ENCODE assay signal across 8 cellular contexts in genomic region chr20:17568972-17569471, GRCh38. TPM values are rescaled to one million over a fixed set of nuclear protein-coding genes. Genes with fewer than 3 reads are reported as not detected.
A peak's percentile ranks its signal among the peaks of the same experiment; 100 is the strongest.
DNase-seq lines count a peak whose midpoint lies in the region; ATAC-seq, FAIRE-seq and TF ChIP-seq lines count a peak whose summit lies in the region.

No MANE protein-coding gene starts in this region.

- H3K4me2 ChIP-seq in DOHH2 (ENCODE audit: low read length): peak overlapping the region; percentile 59
- H3K4me2 ChIP-seq in endothelial cell of umbilical vein (ENCODE audit: insufficient read depth, low read length): peak overlapping the region; percentile 79

- peak overlapping the region; percentile 43 for H3K4me3 ChIP-seq in DOHH2 (ENCODE audit: low read length)
- peak overlapping the region in 2 of 3 experiments; percentile 56 to 84 for H3K4me3 ChIP-seq in endothelial cell of umbilical vein (replicated peaks in 1 of 3; ENCODE audit: insufficient read depth in 1 of 3, low read depth in 1 of 3, low read length in 3 of 3)
- H3K4me3 ChIP-seq in lung: peak overlapping the region; percentile 24

- peaks cover 14% of the 10 kb centered on the region for H3K27me3 Mint-ChIP-seq in stimulated activated naive CD8-positive, alpha-beta T cell treated with anti-CD3 and anti-CD28 coated beads, Interleukin-15, Interleukin-2, amounts not matched to agents 100 ng/mL and 50 ng/mL, for 24 hours

- H4K20me1 ChIP-seq in DOHH2 (ENCODE audit: control insufficient read depth, insufficient read depth, low read depth, low read length) (no peaks in the 10 kb centered on the region), endothelial cell of umbilical vein (replicated peaks; ENCODE audit: control insufficient read depth, extremely low read depth, insufficient read depth, low read length) (no peaks in the 10 kb centered on the region)

- FAIRE-seq in endothelial cell of umbilical vein (lab: Jason Lieb, UNC): peak; percentile 93

- H3K27ac Mint-ChIP-seq in stimulated activated naive CD8-positive, alpha-beta T cell treated with anti-CD3 and anti-CD28 coated beads, Interleukin-15, Interleukin-2, amounts not matched to agents 100 ng/mL and 50 ng/mL, for 24 hours: no peak overlapping the region

- dilution Hi-C loops in endothelial cell of umbilical vein (cut with MboI; ENCODE audit: extremely low pct_ligation_motif_present, low sequenced_read_pairs): no loop called here

- no peaks in the 10 kb centered on the region for H3K9me3 Mint-ChIP-seq in stimulated activated naive CD8-positive, alpha-beta T cell treated with anti-CD3 and anti-CD28 coated beads, Interleukin-15, Interleukin-2, amounts not matched to agents 100 ng/mL and 50 ng/mL, for 24 hours

- H3K9me2 ChIP-seq in DOHH2 (replicated peaks; ENCODE audit: control insufficient read depth, low read length): no peaks in the 10 kb centered on the region

- H3K4me1 ChIP-seq in DOHH2 (ENCODE audit: control insufficient read depth, low read length): peaks cover 27% of the 10 kb centered on the region
- H3K4me1 ChIP-seq in endothelial cell of umbilical vein (ENCODE audit: control insufficient read depth, extremely low read depth, insufficient read depth, low read length): peaks cover 23% of the 10 kb centered on the region
- peaks cover 5 to 15% of the 10 kb centered on the region in 2 donors for H3K4me1 ChIP-seq in lung (ENCODE audit: control insufficient read depth in 2 of 2, insufficient read depth in 2 of 2, low read length in 2 of 2)

- POLR2A ChIA-PET in endothelial cell of umbilical vein (lab: Charles Lee): interaction anchor here (1.7 to 2.0 kb wide), 2 partner anchors 10 to 11 kb away, joined by 5 to 22 read pairs; no protein-coding TSS in a partner anchor

- peaks cover 5% of the 10 kb centered on the region; the same call in 1 of the 2 replicates for H3F3A ChIP-seq in DOHH2 (ENCODE audit: control insufficient read depth, insufficient read depth)

- H3K9me1 ChIP-seq in endothelial cell of umbilical vein (replicated peaks; ENCODE audit: control insufficient read depth, extremely low read depth, insufficient read depth, low read length): no peaks in the 10 kb centered on the region

- peak overlapping the region; percentile 59 for H3K4me3 Mint-ChIP-seq in stimulated activated naive CD8-positive, alpha-beta T cell treated with anti-CD3 and anti-CD28 coated beads, Interleukin-15, Interleukin-2, amounts not matched to agents 100 ng/mL and 50 ng/mL, for 24 hours

- intact Hi-C loops in endothelial cell of umbilical vein (cut with micrococcal nuclease): loop anchor here (1.0 kb wide), 5 partner anchors 11 to 42 kb away; partner anchors contain the start of gene BFSP1

- WGBS in lung, 2 donors: 1 to 2% methylated on average over 34 to 37 of the region's 37 CpGs

- H3K36me3 Mint-ChIP-seq in stimulated activated naive CD8-positive, alpha-beta T cell treated with anti-CD3 and anti-CD28 coated beads, Interleukin-15, Interleukin-2, amounts not matched to agents 100 ng/mL and 50 ng/mL, for 24 hours (ENCODE audit: low read depth): no peaks in the 10 kb centered on the region

- H3K36me3 ChIP-seq in DOHH2 (ENCODE audit: control insufficient read depth, low read length): no peaks in the 10 kb centered on the region; the same call in 1 of the 2 replicates
- H3K36me3 ChIP-seq in endothelial cell of umbilical vein (ENCODE audit: control insufficient read depth in 2 of 2, extremely low read depth in 1 of 2, insufficient read depth in 2 of 2, low read length in 2 of 2): no peaks in the 10 kb centered on the region
- H3K36me3 ChIP-seq in lung (ENCODE audit: control insufficient read depth in 2 of 2, insufficient read depth in 2 of 2, low read length in 2 of 2): peaks cover 0 to 1% of the 10 kb centered on the region in 2 donors

- H3K27ac ChIP-seq in DOHH2 (ENCODE audit: low read depth, low read length) (no peak overlapping the region), endothelial cell of umbilical vein (ENCODE audit: insufficient read depth, low read depth, low read length) (peak overlapping the region; percentile 91), lung (ENCODE audit: low read depth in 1 of 2, low read length in 1 of 2) (peak overlapping the region; percentile 93 to 100)

- H3K9me3 ChIP-seq in DOHH2 (ENCODE audit: control insufficient read depth, insufficient read depth, low read length): no peaks in the 10 kb centered on the region
- no peaks in the 10 kb centered on the region for H3K9me3 ChIP-seq in endothelial cell of umbilical vein (replicated peaks; ENCODE audit: control insufficient read depth, insufficient read depth, low read length)
- H3K9me3 ChIP-seq in lung (ENCODE audit: control insufficient read depth in 2 of 2, insufficient read depth in 1 of 2, low read length in 1 of 2): no peaks in the 10 kb centered on the region

- TF ChIP-seq POLR2A in endothelial cell of umbilical vein (IDR thresholded peaks at IDR 0.05; ENCODE audit: low read depth, low read length): peak; percentile 77

- ATAC-seq in lung (ENCODE audit: insufficient read depth, low FRiP score): peak; percentile 62
- ATAC-seq in HG02870 (IDR thresholded peaks at IDR 0.05; ENCODE audit: unreplicated experiment): no peak

- H3K79me2 ChIP-seq in DOHH2 (ENCODE audit: control insufficient read depth, low read length): peaks cover 35% of the 10 kb centered on the region
- peaks cover 41% of the 10 kb centered on the region for H3K79me2 ChIP-seq in endothelial cell of umbilical vein (ENCODE audit: control insufficient read depth, insufficient read depth, low read length)

- CTCF ChIA-PET in endothelial cell of umbilical vein (lab: Charles Lee): interaction anchor here (1.6 to 2.1 kb wide), 4 partner anchors 8 to 80 kb away, joined by 6 to 13 read pairs (median 9); no protein-coding TSS in a partner anchor

- H2AFZ ChIP-seq in endothelial cell of umbilical vein (ENCODE audit: low read depth, low read length): peak overlapping the region; percentile 25

- peaks cover 9% of the 10 kb centered on the region for H3K27me3 ChIP-seq in DOHH2 (ENCODE audit: control insufficient read depth, low read length)
- no peaks in the 10 kb centered on the region for H3K27me3 ChIP-seq in endothelial cell of umbilical vein (ENCODE audit: control insufficient read depth in 2 of 2, insufficient read depth in 2 of 2, low read length in 2 of 2)
- no peaks in the 10 kb centered on the region for H3K27me3 ChIP-seq in lung (ENCODE audit: control insufficient read depth, insufficient read depth)

- DNase-seq in NCI-H1048 (lab: John Stamatoyannopoulos, UW) (peak; percentile 70), endothelial cell of umbilical vein (ENCODE audit: low read depth, low spot score) (peak; percentile 99), lung (ENCODE audit: low spot score) (peak; percentile 89)
- DNase-seq in activated CD4-positive, alpha-beta T cell treated with anti-CD3 and anti-CD28 coated beads for 4 hours: peak; percentile 6 to 7
- no peak for DNase-seq in NK-92 treated with Interleukin-12 subunit alpha and Interleukin-12 subunit beta, amount 100 ng/mL, for 24 hours (lab: John Stamatoyannopoulos, UW)

- no peak for TF ChIP-seq CTCF in DOHH2 (IDR thresholded peaks at IDR 0.05; ENCODE audit: low read depth, low read length, poor library complexity, severe bottlenecking)
- no peak for TF ChIP-seq CTCF in endothelial cell of umbilical vein (IDR thresholded peaks at IDR 0.05; ENCODE audit: extremely low read depth in 1 of 2, insufficient read depth in 1 of 2, low read depth in 1 of 2, low read length in 2 of 2)
- TF ChIP-seq CTCF in lung (IDR thresholded peaks at IDR 0.05; ENCODE audit: control extremely low read depth, extremely low read depth): no peak

- H3K9ac ChIP-seq in endothelial cell of umbilical vein (replicated peaks; ENCODE audit: extremely low read depth, insufficient read depth, low read length): peak overlapping the region; percentile 90

- BruUV-seq in endothelial cell of umbilical vein (replicated peaks; lab: Mats Ljungman, UMichigan): no TSS peak

- H3K4me1 Mint-ChIP-seq in stimulated activated naive CD8-positive, alpha-beta T cell treated with anti-CD3 and anti-CD28 coated beads, Interleukin-15, Interleukin-2, amounts not matched to agents 100 ng/mL and 50 ng/mL, for 24 hours (ENCODE audit: low read depth): peaks cover 30% of the 10 kb centered on the region

TF ChIP-seq in endothelial cell of umbilical vein, 7 proteins besides CTCF, POLR2A, EP300 and RAD21 (continues in another document):
- no peak for TF ChIP-seq EZH2 (IDR thresholded peaks at IDR 0.05; ENCODE audit: borderline replicate concordance, low read depth, low read length, severe bottlenecking)
- TF ChIP-seq GATA2 (IDR thresholded peaks at IDR 0.05; ENCODE audit: insufficient read depth, insufficient read length, low read depth, low read length): no peak
- TF ChIP-seq POLR2AphosphoS5 (IDR thresholded peaks at IDR 0.05; ENCODE audit: insufficient read depth, low read depth, low read length): peak; percentile 84
- peak; percentile 68 for TF ChIP-seq FOS (IDR thresholded peaks at IDR 0.05; ENCODE audit: borderline replicate concordance, insufficient read depth, low read length)
- TF ChIP-seq MYC (IDR thresholded peaks at IDR 0.05; ENCODE audit: low read depth, low read length): no peak
- peak; percentile 64 for TF ChIP-seq JUN (IDR thresholded peaks at IDR 0.05; ENCODE audit: borderline replicate concordance, insufficient read depth, insufficient read length, low read depth)

RNA-seq across cellular contexts. Expression of gene DSTN, which starts 0.9 kb away (rescaled TPM):
- total RNA-seq in endothelial cell of umbilical vein (300 and 307 TPM in 2 replicates), lung (100 to 1,000 TPM; 348 to 412 TPM)
- polyA plus RNA-seq in endothelial cell of umbilical vein (46.8 and 66.1 TPM in 2 replicates), lung (100 to 1,000 TPM; 313 to 532 TPM)
- polyA plus RNA-seq in endothelial cell of umbilical vein (2011; cell fraction: cytosol; rRNA removed): 172 and 181 TPM in 2 replicates
- polyA plus RNA-seq in endothelial cell of umbilical vein (2011; cell fraction: nucleus; rRNA removed): 71.7 and 84.7 TPM in 2 replicates
- polyA plus RNA-seq in endothelial cell of umbilical vein (2012): 369 and 386 TPM in 2 replicates
- 13.6 and 16.7 TPM in 2 replicates for polyA minus RNA-seq in endothelial cell of umbilical vein
- 32.0 TPM for polyA minus RNA-seq in endothelial cell of umbilical vein (2011; cell fraction: cytosol; rRNA and poly(A)+ RNA removed)
- 18.4 and 19.8 TPM in 2 replicates for polyA minus RNA-seq in endothelial cell of umbilical vein (2011; cell fraction: nucleus; rRNA and poly(A)+ RNA removed)

RNA-seq across cellular contexts. Expression of gene BFSP1, which starts 37.8 kb away (rescaled TPM):
- total RNA-seq in endothelial cell of umbilical vein (3.7 and 5.2 TPM in 2 replicates), lung (1 to 10 TPM; 1.7 to 2.8 TPM)
- polyA plus RNA-seq in endothelial cell of umbilical vein (2.5 and 3.1 TPM in 2 replicates), lung (1 to 10 TPM in 1 of 2 donors, under 1 TPM in 1; 0.65 to 1.9 TPM)
- 4.1 and 4.5 TPM in 2 replicates for polyA plus RNA-seq in endothelial cell of umbilical vein (2011; cell fraction: cytosol; rRNA removed)
- polyA plus RNA-seq in endothelial cell of umbilical vein (2011; cell fraction: nucleus; rRNA removed): 4.0 and 4.6 TPM in 2 replicates
- 3.9 and 4.4 TPM in 2 replicates for polyA plus RNA-seq in endothelial cell of umbilical vein (2012)
- 2.9 and 3.3 TPM in 2 replicates for polyA minus RNA-seq in endothelial cell of umbilical vein
- 1.4 TPM for polyA minus RNA-seq in endothelial cell of umbilical vein (2011; cell fraction: cytosol; rRNA and poly(A)+ RNA removed)
- polyA minus RNA-seq in endothelial cell of umbilical vein (2011; cell fraction: nucleus; rRNA and poly(A)+ RNA removed): 1.2 and 1.5 TPM in 2 replicates
